25 cellular contexts compared by ENCODE assay signal in genomic region chr2:69260666-69261065, GRCh38.
DNase-seq lines count a peak whose midpoint lies in the region; ATAC-seq, FAIRE-seq and TF ChIP-seq lines count a peak whose summit lies in the region.
"Had no signal": no experiment of that assay in that cellular context is flagged by ENCODE, and none has a peak within 500 bp of the region (broad histone marks: within the 10 kb centered on the region; RNA-seq: fewer than 3 reads in every experiment).

No MANE protein-coding gene starts in this region.

- no peaks in the 10 kb centered on the region for H3F3A ChIP-seq in PC-3 (ENCODE audit: low read length, unreplicated experiment)

- no peak for ATAC-seq in PC-3
- ATAC-seq in HG02870 (IDR thresholded peaks at IDR 0.05; ENCODE audit: unreplicated experiment): no peak
- no peak for ATAC-seq in left cardiac atrium
- ATAC-seq: Right ventricle myocardium inferior had no signal

- H3K4me3 ChIP-seq in PC-3 (ENCODE audit: low read length): no peak overlapping the region
- H3K4me3 ChIP-seq in endothelial cell of umbilical vein (replicated peaks in 1 of 3; ENCODE audit: insufficient read depth in 1 of 3, low read depth in 1 of 3, low read length in 3 of 3): no peak overlapping the region
- H3K4me3 ChIP-seq: BLaER1 treated with 17β-estradiol and CSF1 and Interleukin-3, amounts not matched to agents 10 nM and 100 nM; SJSA1 had no signal

- BruUV-seq in PC-3 (replicated peaks; lab: Mats Ljungman, UMichigan) (no TSS peak), endothelial cell of umbilical vein (replicated peaks; lab: Mats Ljungman, UMichigan) (no TSS peak)

- peak; percentile 74 for DNase-seq in ELR (ENCODE audit: low read depth)
- DNase-seq in PC-3: peak; percentile 10
- no peak for DNase-seq in endothelial cell of umbilical vein (ENCODE audit: low read depth, low spot score)
- DNase-seq in kidney tubule cell (ENCODE audit: low spot score): peak; percentile 71
- no peak for DNase-seq in activated CD8-positive, alpha-beta memory T cell treated with anti-CD3 and anti-CD28 coated beads, Interleukin-2, amount 50 U/mL, for 48 hours
- no peak for DNase-seq in left cardiac atrium
- DNase-seq in HEK293T (ENCODE audit: extremely low spot score): no peak
- DNase-seq: CD4-positive, alpha-beta memory T cell; GDM1; MV-4-11; NCI-H1694; NCI-H2081; NCI-H2171; NCI-H345; NCI-H524 treated with DMSO at 0.1 percent for 48 hours; NCI-H82 had no signal

- H3K9me2 ChIP-seq in PC-3 (replicated peaks; ENCODE audit: low read length): no peaks in the 10 kb centered on the region

- H3K27ac ChIP-seq in PC-3 (ENCODE audit: low read length) (no peak overlapping the region), endothelial cell of umbilical vein (ENCODE audit: insufficient read depth, low read depth, low read length) (no peak overlapping the region)
- H3K27ac ChIP-seq: BLaER1 treated with 17β-estradiol and CSF1 and Interleukin-3, amounts not matched to agents 10 nM and 100 nM; KMS-11; SJSA1 had no signal

- no peak for TF ChIP-seq POLR2A in endothelial cell of umbilical vein (IDR thresholded peaks at IDR 0.05; ENCODE audit: low read depth, low read length)

- POLR2A ChIA-PET in PC-3 (lab: Charles Lee; ENCODE audit: unreplicated experiment) (no interaction called here), endothelial cell of umbilical vein (lab: Charles Lee) (no interaction called here), HEK293T (lab: Yijun Ruan, JAX) (no interaction called here)

- H3K9me1 ChIP-seq in endothelial cell of umbilical vein (replicated peaks; ENCODE audit: control insufficient read depth, extremely low read depth, insufficient read depth, low read length): no peaks in the 10 kb centered on the region

- peaks cover 7% of the 10 kb centered on the region; the same call in 1 of the 2 replicates for H3K9me3 ChIP-seq in PC-3 (ENCODE audit: low read length)
- H3K9me3 ChIP-seq in endothelial cell of umbilical vein (replicated peaks; ENCODE audit: control insufficient read depth, insufficient read depth, low read length): no peaks in the 10 kb centered on the region

- H4K20me1 ChIP-seq in PC-3 (ENCODE audit: low read length) (no peaks in the 10 kb centered on the region), endothelial cell of umbilical vein (replicated peaks; ENCODE audit: control insufficient read depth, extremely low read depth, insufficient read depth, low read length) (no peaks in the 10 kb centered on the region)
- H4K20me1 ChIP-seq: BLaER1 treated with 17β-estradiol and CSF1 and Interleukin-3, amounts not matched to agents 10 nM and 100 nM had no signal

- H3K27me3 ChIP-seq in PC-3 (ENCODE audit: low read length) (no peaks in the 10 kb centered on the region), endothelial cell of umbilical vein (ENCODE audit: control insufficient read depth in 2 of 2, insufficient read depth in 2 of 2, low read length in 2 of 2) (no peaks in the 10 kb centered on the region)
- H3K27me3 ChIP-seq: BLaER1 treated with 17β-estradiol and CSF1 and Interleukin-3, amounts not matched to agents 10 nM and 100 nM; SJSA1 had no signal

- H3K79me2 ChIP-seq in PC-3 (ENCODE audit: low read length) (no peaks in the 10 kb centered on the region), endothelial cell of umbilical vein (ENCODE audit: control insufficient read depth, insufficient read depth, low read length) (no peaks in the 10 kb centered on the region)

- CTCF ChIA-PET in PC-3 (lab: Charles Lee) (no interaction called here), endothelial cell of umbilical vein (lab: Charles Lee) (interaction anchor here (1.0 kb wide), 1 partner anchor 38 kb away, joined by 3 read pairs; no protein-coding TSS in a partner anchor), HEK293T (lab: Yijun Ruan, JAX) (no interaction called here)

- no peak for TF ChIP-seq CTCF in PC-3 (conservative IDR thresholded peaks at IDR 0.05; ENCODE audit: low read depth, low read length)
- TF ChIP-seq CTCF in endothelial cell of umbilical vein (IDR thresholded peaks at IDR 0.05; ENCODE audit: extremely low read depth in 1 of 2, insufficient read depth in 1 of 2, low read depth in 1 of 2, low read length in 2 of 2): no peak

- no peak for FAIRE-seq in endothelial cell of umbilical vein (lab: Jason Lieb, UNC)
- FAIRE-seq: GM18507, H1, HTR-8/SVneo, RCC 7860 had no signal

- H3K36me3 ChIP-seq in PC-3 (ENCODE audit: low read depth, low read length) (no peaks in the 10 kb centered on the region), endothelial cell of umbilical vein (ENCODE audit: control insufficient read depth in 2 of 2, extremely low read depth in 1 of 2, insufficient read depth in 2 of 2, low read length in 2 of 2) (no peaks in the 10 kb centered on the region)
- H3K36me3 ChIP-seq: SJSA1 had no signal

- H2AFZ ChIP-seq in PC-3 (ENCODE audit: low read length) (no peak overlapping the region), endothelial cell of umbilical vein (ENCODE audit: low read depth, low read length) (no peak overlapping the region)

- dilution Hi-C loops in endothelial cell of umbilical vein (cut with MboI; ENCODE audit: extremely low pct_ligation_motif_present, low sequenced_read_pairs): no loop called here

- intact Hi-C loops in PC-3 (cut with micrococcal nuclease): no loop called here
- intact Hi-C loops in endothelial cell of umbilical vein (cut with micrococcal nuclease): no loop called here
- intact Hi-C loops in left cardiac atrium (cut with DNase I): no loop called here

- H3K4me2 ChIP-seq in PC-3 (ENCODE audit: low read length): no peak overlapping the region
- H3K4me2 ChIP-seq in endothelial cell of umbilical vein (ENCODE audit: insufficient read depth, low read length): no peak overlapping the region
- H3K4me2 ChIP-seq: BLaER1 treated with 17β-estradiol and CSF1 and Interleukin-3, amounts not matched to agents 10 nM and 100 nM; KMS-11 had no signal

- no peaks in the 10 kb centered on the region for H3K4me1 ChIP-seq in PC-3 (ENCODE audit: insufficient read depth, low read length)
- H3K4me1 ChIP-seq in endothelial cell of umbilical vein (ENCODE audit: control insufficient read depth, extremely low read depth, insufficient read depth, low read length): no peaks in the 10 kb centered on the region
- H3K4me1 ChIP-seq: BLaER1 treated with 17β-estradiol and CSF1 and Interleukin-3, amounts not matched to agents 10 nM and 100 nM; SJSA1 had no signal

- H3K9ac ChIP-seq in PC-3 (ENCODE audit: low read length): no peak overlapping the region
- H3K9ac ChIP-seq in endothelial cell of umbilical vein (replicated peaks; ENCODE audit: extremely low read depth, insufficient read depth, low read length): no peak overlapping the region
- H3K9ac ChIP-seq: BLaER1 treated with 17β-estradiol and CSF1 and Interleukin-3, amounts not matched to agents 10 nM and 100 nM; KMS-11 had no signal

TF ChIP-seq in endothelial cell of umbilical vein, 7 proteins besides CTCF, POLR2A, EP300 and RAD21:
- peak; percentile 47 for TF ChIP-seq FOS (IDR thresholded peaks at IDR 0.05; ENCODE audit: borderline replicate concordance, insufficient read depth, low read length)
- no peak for TF ChIP-seq JUN (IDR thresholded peaks at IDR 0.05; ENCODE audit: borderline replicate concordance, insufficient read depth, insufficient read length, low read depth)
- no peak for TF ChIP-seq EZH2 (IDR thresholded peaks at IDR 0.05; ENCODE audit: borderline replicate concordance, low read depth, low read length, severe bottlenecking)
- no peak for TF ChIP-seq POLR2AphosphoS5 (IDR thresholded peaks at IDR 0.05; ENCODE audit: insufficient read depth, low read depth, low read length)

TF ChIP-seq in HEK293T, 16 proteins besides CTCF, POLR2A, EP300 and RAD21:
- TF ChIP-seq L3MBTL2 (conservative IDR thresholded peaks at IDR 0.05) (no peak), SUZ12 (IDR thresholded peaks at IDR 0.05) (no peak)

Comparison
In these comparisons a context has a peak if more than half of its experiments do, and no peak if none do; other contexts are left out.
1. DNase-seq: peak in ELR (single experiment), PC-3 (single experiment) and kidney tubule cell (single experiment); none in endothelial cell of umbilical vein (single experiment), activated CD8-positive, alpha-beta memory T cell treated with anti-CD3 and anti-CD28 coated beads, Interleukin-2, amount 50 U/mL, for 48 hours (single experiment), left cardiac atrium (single experiment) and HEK293T (single experiment).